ENCODE assay signal across 20 cellular contexts in the genomic region with DNA sequence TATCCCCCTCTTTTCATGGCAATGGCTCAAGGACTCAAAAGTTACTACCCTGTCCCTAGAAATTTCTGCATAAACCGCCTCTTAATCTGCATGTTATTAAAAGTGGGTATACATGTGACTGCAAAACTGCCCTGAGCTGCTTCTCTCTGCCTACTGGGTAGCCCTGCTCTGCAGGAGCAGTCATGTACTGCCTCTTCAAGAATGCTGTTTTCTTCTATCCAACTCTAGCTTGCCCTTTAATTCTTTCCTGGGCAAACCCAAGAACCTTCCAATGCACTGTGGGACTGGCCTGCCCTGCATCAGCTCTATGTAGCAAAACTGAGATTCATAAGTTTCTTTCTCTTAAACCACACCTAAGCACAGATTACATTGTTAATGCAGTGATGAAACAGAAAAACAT.
"Had no signal": no experiment of that assay in that cellular context is flagged by ENCODE, and none has a peak within 500 bp of the region (broad histone marks: within the 10 kb centered on the region; RNA-seq: fewer than 3 reads in every experiment).

No MANE protein-coding gene starts in this region.

- H3K9me3 ChIP-seq: colonic mucosa, prostate gland, right lobe of liver, tibial artery, upper lobe of left lung, vagina had no signal

- H2AFZ ChIP-seq: parathyroid adenoma had no signal

- H3K4me3 Mint-ChIP-seq: natural killer cell; neural crest cell; stimulated activated memory B cell treated with anti-CD40 and anti-IgM and Interleukin-4, amounts not matched to agents 10 μg/mL and 1 μg/mL and 100 μg/mL, for 72 hours; stimulated activated naive CD8-positive, alpha-beta T cell treated with anti-CD3 and anti-CD28 coated beads, Interleukin-15, Interleukin-2, amounts not matched to agents 100 ng/mL and 50 ng/mL, for 24 hours had no signal

- H3K27ac Mint-ChIP-seq: natural killer cell; stimulated activated memory B cell treated with anti-CD40 and anti-IgM and Interleukin-4, amounts not matched to agents 10 μg/mL and 1 μg/mL and 100 μg/mL, for 72 hours; stimulated activated naive CD8-positive, alpha-beta T cell treated with anti-CD3 and anti-CD28 coated beads, Interleukin-15, Interleukin-2, amounts not matched to agents 100 ng/mL and 50 ng/mL, for 24 hours had no signal

- H3K27me3 Mint-ChIP-seq: stimulated activated memory B cell treated with anti-CD40 and anti-IgM and Interleukin-4, amounts not matched to agents 10 μg/mL and 1 μg/mL and 100 μg/mL, for 72 hours; stimulated activated naive CD8-positive, alpha-beta T cell treated with anti-CD3 and anti-CD28 coated beads, Interleukin-15, Interleukin-2, amounts not matched to agents 100 ng/mL and 50 ng/mL, for 24 hours had no signal

- H3K9me3 Mint-ChIP-seq: neural crest cell; stimulated activated memory B cell treated with anti-CD40 and anti-IgM and Interleukin-4, amounts not matched to agents 10 μg/mL and 1 μg/mL and 100 μg/mL, for 72 hours; stimulated activated naive CD8-positive, alpha-beta T cell treated with anti-CD3 and anti-CD28 coated beads, Interleukin-15, Interleukin-2, amounts not matched to agents 100 ng/mL and 50 ng/mL, for 24 hours had no signal

- H3K36me3 Mint-ChIP-seq: natural killer cell; stimulated activated memory B cell treated with anti-CD40 and anti-IgM and Interleukin-4, amounts not matched to agents 10 μg/mL and 1 μg/mL and 100 μg/mL, for 72 hours had no signal

- ATAC-seq: foreskin keratinocyte; natural killer cell; right lobe of liver; stimulated activated memory B cell treated with anti-CD40 and anti-IgM and Interleukin-4, amounts not matched to agents 10 μg/mL and 1 μg/mL and 100 μg/mL, for 72 hours had no signal

- H3K79me2 ChIP-seq: parathyroid adenoma had no signal

- H3K4me3 ChIP-seq: colonic mucosa, prostate gland, right lobe of liver, tibial artery, upper lobe of left lung, vagina had no signal

- H3K27ac ChIP-seq: colonic mucosa, foreskin keratinocyte, parathyroid adenoma, prostate gland, right lobe of liver, tibial artery, upper lobe of left lung, vagina had no signal

- H3K4me1 Mint-ChIP-seq: natural killer cell; neural crest cell; stimulated activated memory B cell treated with anti-CD40 and anti-IgM and Interleukin-4, amounts not matched to agents 10 μg/mL and 1 μg/mL and 100 μg/mL, for 72 hours had no signal

- DNase-seq: colonic mucosa; dermis blood vessel endothelial cell; erythroblast; foreskin keratinocyte; hippocampal formation; kidney glomerular epithelial cell; mammary epithelial cell; natural killer cell; right lobe of liver; stimulated activated CD4-positive, alpha-beta T cell treated with anti-CD3 and anti-CD28 coated beads, Interleukin-15, amount 100 ng/mL, for 24 hours; stimulated activated CD4-positive, alpha-beta T cell treated with anti-CD3 and anti-CD28 coated beads, Interleukin-1b, Interleukin-23, amount 100 ng/mL, for 48 hours; stimulated activated CD4-positive, alpha-beta T cell treated with anti-CD3 and anti-CD28 coated beads, Interleukin-4, amount 100 ng/mL, for 24 hours; tibial artery; upper lobe of left lung had no signal

- H3K27me3 ChIP-seq: colonic mucosa, foreskin keratinocyte, right lobe of liver, tibial artery, upper lobe of left lung, vagina had no signal

- H3K36me3 ChIP-seq: colonic mucosa, prostate gland, right lobe of liver, tibial artery, upper lobe of left lung had no signal

- H3K4me1 ChIP-seq: colonic mucosa, foreskin keratinocyte, parathyroid adenoma, prostate gland, right lobe of liver, tibial artery, upper lobe of left lung, vagina had no signal
